ENCODE assay signal across 8 cellular contexts in genomic region chr3:108528459-108529231, GRCh38. TPM values are rescaled to one million over a fixed set of nuclear protein-coding genes. Genes with fewer than 3 reads are reported as not detected.
DNase-seq lines count a peak whose midpoint lies in the region; ATAC-seq and TF ChIP-seq lines count a peak whose summit lies in the region.

No MANE protein-coding gene starts in this region.

- intact Hi-C loops in colonic mucosa (cut with DNase I), result no loop called here

- no peak overlapping the region for H3K27ac ChIP-seq in MM.1S (ENCODE audit: low read length)
- H3K27ac ChIP-seq in substantia nigra (ENCODE audit: low read depth, low read length, poor library complexity, severe bottlenecking), result no peak overlapping the region
- no peak overlapping the region for H3K27ac ChIP-seq in colonic mucosa

- no peaks in the 10 kb centered on the region for H3F3A ChIP-seq in MM.1S (ENCODE audit: insufficient read depth, low read length)

- peaks cover 5% of the 10 kb centered on the region for H3K4me1 ChIP-seq in MM.1S (ENCODE audit: low read length)
- H3K4me1 ChIP-seq in colonic mucosa, result no peaks in the 10 kb centered on the region

- H3K79me2 ChIP-seq in MM.1S (ENCODE audit: low read length), result no peaks in the 10 kb centered on the region

- H3K27me3 ChIP-seq in MM.1S (replicated peaks; ENCODE audit: insufficient read depth, low read length) (no peaks in the 10 kb centered on the region), colonic mucosa (no peaks in the 10 kb centered on the region)

- ATAC-seq in GM18867 (IDR thresholded peaks at IDR 0.05; ENCODE audit: unreplicated experiment) (peak; percentile 95), HG02642 (IDR thresholded peaks at IDR 0.05; ENCODE audit: poor library complexity, unreplicated experiment) (peak; percentile 97)

- TF ChIP-seq CTCF in MM.1S (IDR thresholded peaks at IDR 0.05; ENCODE audit: low read length) (no peak), colonic mucosa (IDR thresholded peaks at IDR 0.05) (no peak)

- no peak overlapping the region for H3K9ac ChIP-seq in MM.1S (ENCODE audit: low read length)
- no peak overlapping the region for H3K9ac ChIP-seq in colonic mucosa (ENCODE audit: low read depth in 2 of 2, low read length in 2 of 2)

- H3K36me3 ChIP-seq in MM.1S (replicated peaks; ENCODE audit: insufficient read depth, low read length), result no peaks in the 10 kb centered on the region
- H3K36me3 ChIP-seq in colonic mucosa, result no peaks in the 10 kb centered on the region

- H3K9me2 ChIP-seq in MM.1S (replicated peaks; ENCODE audit: insufficient read depth, low read length), result no peaks in the 10 kb centered on the region

- H3K9me3 ChIP-seq in MM.1S (replicated peaks; ENCODE audit: insufficient read depth, low read length), result no peaks in the 10 kb centered on the region
- no peaks in the 10 kb centered on the region for H3K9me3 ChIP-seq in colonic mucosa

- no peaks in the 10 kb centered on the region for H4K20me1 ChIP-seq in MM.1S (ENCODE audit: insufficient read depth, low read length)

- DNase-seq in MM.1S, result peak; percentile 10
- DNase-seq in medulla oblongata (ENCODE audit: extremely low spot score), result peak; percentile 49
- no peak for DNase-seq in substantia nigra (lab: John Stamatoyannopoulos, UW)
- DNase-seq in colonic mucosa, result no peak
- no peak for DNase-seq in activated CD4-positive, alpha-beta T cell treated with anti-CD3 and anti-CD28 coated beads, Interleukin-2, amount 50 U/mL, for 48 hours
- no peak for DNase-seq in NCI-H1436 treated with DMSO at 0.1 percent for 48 hours (lab: John Stamatoyannopoulos, UW)

- H3K4me3 ChIP-seq in MM.1S (ENCODE audit: low read length) (no peak overlapping the region), colonic mucosa (no peak overlapping the region)

- H2AFZ ChIP-seq in MM.1S (ENCODE audit: low read length), result no peak overlapping the region

- H3K4me2 ChIP-seq in MM.1S (ENCODE audit: low read depth, low read length), result no peak overlapping the region

RNA-seq across cellular contexts. Expression of gene MYH15, which starts 18.2 kb away (rescaled TPM):
- under 1 TPM; 0.13 to 0.44 TPM for total RNA-seq in colonic mucosa

Comparison
In these comparisons a context has a peak if more than half of its experiments do, and no peak if none do; other contexts are left out.
1. DNase-seq: peak in MM.1S (single experiment) and medulla oblongata (single experiment); none in substantia nigra (0 of 49), colonic mucosa (single experiment), activated CD4-positive, alpha-beta T cell treated with anti-CD3 and anti-CD28 coated beads, Interleukin-2, amount 50 U/mL, for 48 hours (0 of 2) and NCI-H1436 treated with DMSO at 0.1 percent for 48 hours (single experiment).